Comparison of ENCODE assay signal across 36 cellular contexts in genomic region chr1:205474571-205474970, GRCh38. TPM values are rescaled to one million over a fixed set of nuclear protein-coding genes. Genes with fewer than 3 reads are reported as not detected.
"Had no signal": no experiment of that assay in that cellular context is flagged by ENCODE, and none has a peak within 500 bp of the region (broad histone marks: within the 10 kb centered on the region; RNA-seq: fewer than 3 reads in every experiment).

No MANE protein-coding gene starts in this region.

- H3K4me3 ChIP-seq: adrenal gland, body of pancreas, cardiac muscle cell had no signal

- H3K4me3 Mint-ChIP-seq: activated B cell treated with CpG ODN at 0.5 μM for 24 hours; activated CD4-positive, alpha-beta memory T cell treated with anti-CD3 and anti-CD28 coated beads for 36 hours; activated CD4-positive, alpha-beta T cell treated with anti-CD3 and anti-CD28 coated beads, Interleukin-2, amount 10 ng/mL, durations not matched to agents 24 days and 14 days; activated CD8-positive, alpha-beta T cell treated with anti-CD3 and anti-CD28 coated beads for 36 hours; activated naive CD4-positive, alpha-beta T cell treated with anti-CD3 and anti-CD28 coated beads for 36 hours; activated naive CD8-positive, alpha-beta T cell treated with anti-CD3 and anti-CD28 coated beads for 36 hours; activated T-cell treated with anti-CD3 and anti-CD28 coated beads, Interleukin-2, amount 50 U/mL, for 4 hours; central memory CD8-positive, alpha-beta T cell; T-helper 1 cell treated with Interleukin-12 subunit alpha and Interleukin-12 subunit beta and Interleukin-4 antibody, amounts not matched to agents 30 μg/mL and 1 μg/mL, for 36 hours; T-helper 2 cell treated with Interferon-gamma antibody and Interleukin-4, amounts not matched to agents 5 μg/mL and 100 μg/mL, for 36 hours had no signal

- H3K4me1 ChIP-seq: adrenal gland had no signal

- H3K36me3 ChIP-seq: adrenal gland, cardiac muscle cell had no signal

- H3K9me3 ChIP-seq: adrenal gland, body of pancreas had no signal

- DNase-seq: activated B cell treated with CpG ODN at 0.5 μM for 24 hours; activated CD4-positive, alpha-beta memory T cell treated with anti-CD3 and anti-CD28 coated beads for 36 hours; activated CD4-positive, alpha-beta T cell treated with anti-CD3 and anti-CD28 coated beads for 4 hours; activated CD4-positive, alpha-beta T cell treated with anti-CD3 and anti-CD28 coated beads, Interleukin-2, amount 10 ng/mL, durations not matched to agents 24 days and 14 days; activated CD4-positive, alpha-beta T cell treated with anti-CD3 and anti-CD28 coated beads, Interleukin-2, amount 50 U/mL, for 1 hour; activated CD4-positive, alpha-beta T cell treated with anti-CD3 and anti-CD28 coated beads, Interleukin-2, amount 50 U/mL, for 4 hours; activated CD4-positive, CD25-positive, alpha-beta regulatory T cell treated with anti-CD3 and anti-CD28 coated beads, Interleukin-2, amount 50 U/mL, for 72 hours; activated CD8-positive, alpha-beta memory T cell treated with anti-CD3 and anti-CD28 coated beads, Interleukin-2, amount 50 U/mL, for 4 hours; activated CD8-positive, alpha-beta T cell treated with anti-CD3 and anti-CD28 coated beads for 36 hours; activated effector memory CD4-positive, alpha-beta T cell treated with Interleukin-2 at 50 U/mL for 16 hours; activated gamma-delta T cell; activated naive CD4-positive, alpha-beta T cell; activated naive CD4-positive, alpha-beta T cell treated with anti-CD3 and anti-CD28 coated beads for 36 hours; activated naive CD4-positive, alpha-beta T cell treated with anti-CD3 and anti-CD28 coated beads, Interleukin-2, amount 50 U/mL, for 16 hours; activated naive CD8-positive, alpha-beta T cell treated with anti-CD3 and anti-CD28 coated beads for 36 hours; activated T-cell treated with anti-CD3 and anti-CD28 coated beads for 4 hours; activated T-cell treated with anti-CD3 and anti-CD28 coated beads, Interleukin-2, amount 50 U/mL, for 1 hour; activated T-cell treated with anti-CD3 and anti-CD28 coated beads, Interleukin-2, amount 50 U/mL, for 4 hours; adrenal gland; amniotic stem cell; aorta; body of pancreas; caudate nucleus; T-helper 1 cell; T-helper 2 cell; T-helper 9 cell had no signal

- H3K27me3 ChIP-seq: body of pancreas, cardiac muscle cell had no signal

- FAIRE-seq: astrocyte, bronchial epithelial cell, TTC549 had no signal

- ATAC-seq: activated CD8-positive, alpha-beta T cell treated with anti-CD3 and anti-CD28 coated beads for 36 hours; activated naive CD4-positive, alpha-beta T cell treated with anti-CD3 and anti-CD28 coated beads, Interleukin-2, amount 50 U/mL, for 72 hours; activated T-cell treated with anti-CD3 and anti-CD28 coated beads, Interleukin-2, amount 50 U/mL, for 4 hours; body of pancreas had no signal

- H3K27ac ChIP-seq: adrenal gland, body of pancreas, cardiac muscle cell, VCaP had no signal

- H3K27ac Mint-ChIP-seq: activated B cell treated with CpG ODN at 0.5 μM for 24 hours; activated CD4-positive, alpha-beta memory T cell treated with anti-CD3 and anti-CD28 coated beads for 36 hours; activated CD4-positive, alpha-beta T cell treated with anti-CD3 and anti-CD28 coated beads, Interleukin-2, amount 10 ng/mL, durations not matched to agents 24 days and 14 days; activated CD8-positive, alpha-beta T cell treated with anti-CD3 and anti-CD28 coated beads for 36 hours; activated naive CD4-positive, alpha-beta T cell treated with anti-CD3 and anti-CD28 coated beads for 36 hours; activated naive CD4-positive, alpha-beta T cell treated with anti-CD3 and anti-CD28 coated beads, Interleukin-2, amount 50 U/mL, for 72 hours; activated naive CD8-positive, alpha-beta T cell treated with anti-CD3 and anti-CD28 coated beads for 36 hours; activated T-helper 2 cell treated with anti-CD3 and anti-CD28 coated beads, Interferon-gamma antibody, Interleukin-2, Interleukin-4, amounts not matched to agents 10 μg/mL and 5 μg/mL and 100 μg/mL, durations not matched to agents 14 hours and 24 hours and 36 hours; T-helper 1 cell treated with Interleukin-12 subunit alpha and Interleukin-12 subunit beta and Interleukin-4 antibody, amounts not matched to agents 30 μg/mL and 1 μg/mL, for 36 hours; T-helper 2 cell treated with Interferon-gamma antibody and Interleukin-4, amounts not matched to agents 5 μg/mL and 100 μg/mL, for 36 hours had no signal

RNA-seq across cellular contexts. Expression of gene BLACAT1, which starts 18.7 kb away (rescaled TPM):
- total RNA-seq: activated T-helper 2 cell treated with anti-CD3 and anti-CD28 coated beads, Interferon-gamma antibody, Interleukin-2, Interleukin-4, amounts not matched to agents 10 μg/mL and 5 μg/mL and 100 μg/mL, durations not matched to agents 14 hours and 24 hours and 36 hours; adrenal gland had no signal
- polyA plus RNA-seq: aorta, cardiac muscle cell had no signal

RNA-seq across cellular contexts. Expression of gene LEMD1, which starts 52.7 kb away (rescaled TPM):
- total RNA-seq: activated B cell treated with CpG ODN at 0.5 μM for 24 hours; activated T-helper 2 cell treated with anti-CD3 and anti-CD28 coated beads, Interferon-gamma antibody, Interleukin-2, Interleukin-4, amounts not matched to agents 10 μg/mL and 5 μg/mL and 100 μg/mL, durations not matched to agents 14 hours and 24 hours and 36 hours; adrenal gland; aorta; body of pancreas; cardiac muscle cell had no signal
- polyA plus RNA-seq: aorta, cardiac muscle cell had no signal
